ENCODE assay signal across 7 cellular contexts in the genomic region with DNA sequence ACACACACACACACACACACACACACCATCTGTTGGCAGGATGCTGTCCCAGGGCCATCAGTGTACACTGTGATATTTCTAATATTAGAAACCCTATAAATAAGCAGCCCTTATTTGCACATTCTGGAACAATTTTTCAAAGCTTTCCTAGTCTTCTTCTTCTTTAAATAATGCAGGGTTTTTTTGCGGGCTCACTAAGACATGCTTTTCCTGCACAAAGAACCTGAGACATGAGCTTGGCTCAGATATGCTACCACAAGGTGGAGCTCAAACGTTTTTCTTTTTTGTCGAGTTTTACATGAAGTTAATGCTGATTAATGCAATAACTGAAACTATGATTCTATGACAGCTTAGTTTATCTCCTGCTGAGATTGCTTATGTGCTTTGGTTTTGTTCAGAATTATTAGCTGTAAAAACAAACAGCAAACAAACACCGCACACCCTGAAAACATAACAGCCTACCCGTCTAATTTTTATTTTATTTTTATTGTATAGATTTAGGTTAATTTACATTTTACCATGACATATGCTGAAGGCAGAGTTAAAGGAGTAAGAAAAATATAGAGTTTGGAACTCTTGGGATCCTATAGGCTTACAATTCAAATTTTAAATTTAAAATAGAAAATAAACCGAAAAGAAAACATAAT.
DNase-seq lines count a peak whose midpoint lies in the region; ATAC-seq, FAIRE-seq and TF ChIP-seq lines count a peak whose summit lies in the region.

No MANE protein-coding gene starts in this region.

- no peaks in the 10 kb centered on the region for H3K9me3 ChIP-seq in HCT116 (ENCODE audit: control insufficient read depth in 1 of 2, insufficient read depth in 1 of 2, low read depth in 1 of 2, low read length in 2 of 2)
- no peaks in the 10 kb centered on the region for H3K9me3 ChIP-seq in esophagus muscularis mucosa

- TF ChIP-seq POLR2A in HCT116 (IDR thresholded peaks at IDR 0.05; ENCODE audit: borderline replicate concordance, extremely low read depth, insufficient read depth, insufficient read length): no peak
- no peak for TF ChIP-seq POLR2A in esophagus muscularis mucosa (IDR thresholded peaks at IDR 0.05; ENCODE audit: low read depth)

- BruUV-seq in HCT116 (replicated peaks; lab: Mats Ljungman, UMichigan): no TSS peak

- RAD21 ChIA-PET in HCT116 (lab: Charles Lee; ENCODE audit: low non-redundant PET in 1 of 2, low total read pairs in 2 of 2, uncharacterized antibody in 2 of 2, unreplicated experiment in 2 of 2): interaction anchor here (1.0 to 1.7 kb wide), 3 partner anchors 15 to 343 kb away, joined by 3 to 7 read pairs (median 3); no protein-coding TSS in a partner anchor

- no peak for TF ChIP-seq EP300 in esophagus muscularis mucosa (IDR thresholded peaks at IDR 0.05)

- H3K4me3 ChIP-seq in HCT116 (replicated peaks in 1 of 2; ENCODE audit: low read depth in 1 of 2, low read length in 2 of 2) (no peak overlapping the region), esophagus muscularis mucosa (no peak overlapping the region)

- peak; percentile 65 for TF ChIP-seq RAD21 in HCT116 (IDR thresholded peaks at IDR 0.05; ENCODE audit: low read depth)

- peak; percentile 60 to 81 (median 68); a peak in 5 of 6 replicates for TF ChIP-seq CTCF in HCT116 (IDR thresholded peaks at IDR 0.05 in 2 of 3, conservative IDR thresholded peaks at IDR 0.05 in 1 of 3; ENCODE audit: borderline replicate concordance in 1 of 3, insufficient read depth in 1 of 3, low read depth in 2 of 3, low read length in 2 of 3)
- TF ChIP-seq CTCF in esophagus muscularis mucosa (IDR thresholded peaks at IDR 0.05): peak; percentile 69 to 80 (median 69)
- peak; percentile 50 for TF ChIP-seq CTCF in nephron progenitor cell (IDR thresholded peaks at IDR 0.05)

- intact Hi-C loops in HCT116 (cut with micrococcal nuclease): loop anchor here (2.0 to 5.0 kb wide), 4 partner anchors 165 to 340 kb away; no protein-coding TSS in a partner anchor
- intact Hi-C loops in esophagus muscularis mucosa (cut with DNase I): loop anchor here (2.0 to 5.0 kb wide), 2 partner anchors 165 to 226 kb away; no protein-coding TSS in a partner anchor

- H3K36me3 Mint-ChIP-seq in nephron progenitor cell (ENCODE audit: low read depth): no peaks in the 10 kb centered on the region

- no peaks in the 10 kb centered on the region for H4K20me1 ChIP-seq in HCT116 (ENCODE audit: insufficient read depth)

- POLR2A ChIA-PET in HCT116 (lab: Charles Lee): interaction anchor here (0.8 to 1.6 kb wide), 2 partner anchors 343 to 946 kb away, joined by 3 read pairs; partner anchors contain the start of genes ABHD17B and C9orf85

- in situ Hi-C loops in G401 (cut with HindIII; ENCODE audit: low sequenced_read_pairs): no loop called here

- peaks cover 31% of the 10 kb centered on the region for H3K4me1 Mint-ChIP-seq in nephron progenitor cell

- H3K9ac ChIP-seq in HCT116 (ENCODE audit: low read length): no peak overlapping the region

- peak overlapping the region; percentile 26; the same call in 1 of the 2 replicates for H3K4me2 ChIP-seq in HCT116 (ENCODE audit: low read length)

- FAIRE-seq in RCC 7860 (lab: Jason Lieb, UNC): peak; percentile 90

- H3K27ac Mint-ChIP-seq in nephron progenitor cell: no peak overlapping the region

- CTCF ChIA-PET in HCT116 (lab: Charles Lee): interaction anchor here (0.6 to 4.6 kb wide), 27 partner anchors 9 to 818 kb away, joined by 3 to 46 read pairs (median 4); no protein-coding TSS in a partner anchor

- H3K27me3 Mint-ChIP-seq in nephron progenitor cell (ENCODE audit: low read depth, poor library complexity): no peaks in the 10 kb centered on the region

- H3K9me2 ChIP-seq in HCT116 (ENCODE audit: insufficient read depth): no peaks in the 10 kb centered on the region

- H3K27me3 ChIP-seq in HCT116 (ENCODE audit: insufficient read depth, low read length) (no peaks in the 10 kb centered on the region), esophagus muscularis mucosa (no peaks in the 10 kb centered on the region)

- H3K27ac ChIP-seq in HCT116 (ENCODE audit: low read depth, low read length) (no peak overlapping the region), esophagus muscularis mucosa (replicated peaks in 1 of 4) (peak overlapping the region in 1 of 4 donors; percentile 18)

- DNase-seq in G401 (ENCODE audit: low spot score) (peak; percentile 82), HCT116 (ENCODE audit: low read depth, low spot score) (peak; percentile 65), RCC 7860 (ENCODE audit: low spot score) (peak; percentile 61), esophagus muscularis mucosa (ENCODE audit: extremely low spot score) (no peak), nephron progenitor cell (no peak), GOT3 (lab: John Stamatoyannopoulos, UW) (no peak)
- no peak for DNase-seq in effector CD4-positive, alpha-beta T cell

- WGBS in esophagus muscularis mucosa: 32% methylated on average over 6 of the region's 6 CpGs

- peak; percentile 79 for ATAC-seq in HCT116

- H3K36me3 ChIP-seq in HCT116 (ENCODE audit: control insufficient read depth in 1 of 2, insufficient read depth in 2 of 2, low read length in 2 of 2): no peaks in the 10 kb centered on the region
- no peaks in the 10 kb centered on the region for H3K36me3 ChIP-seq in esophagus muscularis mucosa

- H3K9me3 Mint-ChIP-seq in nephron progenitor cell: peaks cover 1% of the 10 kb centered on the region

- H3K4me1 ChIP-seq in HCT116 (ENCODE audit: control insufficient read depth in 1 of 2, insufficient read depth in 2 of 2, low read length in 2 of 2) (peaks cover 8 to 21% of the 10 kb centered on the region in 2 experiments; a peak in 3 of 4 replicates), esophagus muscularis mucosa (peaks cover 16 to 22% (median 19%) of the 10 kb centered on the region in 4 donors)

- H3K4me3 Mint-ChIP-seq in nephron progenitor cell: no peak overlapping the region

- no peaks in the 10 kb centered on the region for H3K79me2 ChIP-seq in HCT116 (ENCODE audit: insufficient read depth, low read length)

- peak overlapping the region; percentile 92 for H2AFZ ChIP-seq in HCT116 (ENCODE audit: low read depth, low read length, poor library complexity, severe bottlenecking)

TF ChIP-seq in HCT116, 20 proteins besides CTCF, POLR2A, EP300 and RAD21:
- no peak for TF ChIP-seq FOSL1 (IDR thresholded peaks at IDR 0.05; ENCODE audit: low read depth)
- TF ChIP-seq SRF (IDR thresholded peaks at IDR 0.05; ENCODE audit: low read depth): no peak
- no peak for TF ChIP-seq CEBPB (IDR thresholded peaks at IDR 0.05; ENCODE audit: low read depth)
- no peak for TF ChIP-seq SIN3A (IDR thresholded peaks at IDR 0.05; ENCODE audit: low read depth)
- no peak for TF ChIP-seq EZH2 (IDR thresholded peaks at IDR 0.05)
- TF ChIP-seq JUND (IDR thresholded peaks at IDR 0.05): no peak
- TF ChIP-seq TCF7L2 (IDR thresholded peaks at IDR 0.05; ENCODE audit: borderline replicate concordance, extremely low read depth, insufficient read depth, insufficient read length): no peak
- no peak for TF ChIP-seq REST (IDR thresholded peaks at IDR 0.05; ENCODE audit: low read depth)
- no peak for TF ChIP-seq SP1 (IDR thresholded peaks at IDR 0.05; ENCODE audit: low read depth)
- TF ChIP-seq POLR2AphosphoS5 (IDR thresholded peaks at IDR 0.05; ENCODE audit: low read depth, low read length): no peak
- no peak for TF ChIP-seq EGR1 (IDR thresholded peaks at IDR 0.05; ENCODE audit: low read depth)
- TF ChIP-seq, protein P1, sequence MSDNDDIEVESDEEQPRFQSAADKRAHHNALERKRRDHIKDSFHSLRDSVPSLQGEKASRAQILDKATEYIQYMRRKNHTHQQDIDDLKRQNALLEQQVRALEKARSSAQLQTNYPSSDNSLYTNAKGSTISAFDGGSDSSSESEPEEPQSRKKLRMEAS (IDR thresholded peaks at IDR 0.05): no peak

Comparison
In these comparisons a context has a peak if more than half of its experiments do, and no peak if none do; other contexts are left out.
1. DNase-seq: peak in G401 (single experiment), HCT116 (single experiment) and RCC 7860 (single experiment); none in esophagus muscularis mucosa (single experiment), nephron progenitor cell (single experiment), effector CD4-positive, alpha-beta T cell (single experiment) and GOT3 (single experiment).
2. Peak in every context shown above with its lines, with median percentiles within 50 percentile points of each other: CTCF ChIP-seq.